ENCODE assay signal across 11 cellular contexts in the genomic region with DNA sequence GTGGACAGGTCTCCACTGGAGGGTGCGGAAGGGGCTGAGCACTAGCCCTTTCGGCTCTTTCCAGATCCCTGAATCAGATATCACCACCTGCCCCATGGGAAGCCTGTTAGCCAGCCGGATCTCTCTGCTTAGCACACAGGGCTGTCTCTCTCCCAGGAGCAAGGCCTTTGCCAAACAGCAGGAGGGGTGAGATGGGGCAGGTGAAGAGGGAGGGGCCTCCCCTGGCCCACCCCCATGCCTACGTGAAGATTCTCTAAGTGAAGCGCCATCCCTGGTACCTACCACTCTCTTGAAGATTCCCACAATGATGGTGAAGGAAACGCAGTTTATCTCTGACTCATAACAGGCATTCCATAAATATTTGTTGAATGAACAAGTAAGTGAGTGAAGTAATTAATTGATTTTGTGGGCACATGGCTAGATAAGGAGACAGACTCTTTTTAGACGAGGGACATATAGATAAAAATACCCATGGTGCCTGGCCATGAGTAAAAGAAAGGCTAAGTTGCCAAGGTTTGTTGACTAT. TPM values are rescaled to one million over a fixed set of nuclear protein-coding genes. Genes with fewer than 3 reads are reported as not detected.
DNase-seq lines count a peak whose midpoint lies in the region; ATAC-seq and TF ChIP-seq lines count a peak whose summit lies in the region.
"Had no signal": no experiment of that assay in that cellular context is flagged by ENCODE, and none has a peak within 500 bp of the region (broad histone marks: within the 10 kb centered on the region; RNA-seq: fewer than 3 reads in every experiment).

No MANE protein-coding gene starts in this region.

- no peak for ATAC-seq in sciatic nerve
- ATAC-seq in HG03108 (IDR thresholded peaks at IDR 0.05; ENCODE audit: unreplicated experiment) = no peak
- ATAC-seq in HG03571 (IDR thresholded peaks at IDR 0.05; ENCODE audit: unreplicated experiment) = no peak

- H2BK20ac ChIP-seq in H9 (ENCODE audit: low read depth, low read length, poor library complexity, severe bottlenecking) = no peak overlapping the region

- no peak overlapping the region for H2BK12ac ChIP-seq in H9 (ENCODE audit: insufficient read length, low read depth, low read length)

- peak overlapping the region; percentile 94 to 97 (median 96); a peak in 5 of 7 replicates for H3K27ac Mint-ChIP-seq in H9

- no peak for TF ChIP-seq CTCF in H9 (conservative IDR thresholded peaks at IDR 0.05)

- H3K4ac ChIP-seq in H9 (ENCODE audit: low read depth, low read length) = no peak overlapping the region

- peaks cover 16% of the 10 kb centered on the region; the same call in 1 of the 2 replicates for H3K4me1 ChIP-seq in H9 (ENCODE audit: insufficient read depth, low read length)

- H3K56ac ChIP-seq in H9 (ENCODE audit: insufficient read length, low read depth, low read length) = no peak overlapping the region

- H2BK15ac ChIP-seq in H9 (ENCODE audit: low read depth, low read length) = no peak overlapping the region

- H3K9me3 Mint-ChIP-seq in H9 = no peaks in the 10 kb centered on the region

- no peak overlapping the region for H3K9ac ChIP-seq in H9 (ENCODE audit: extremely low read depth, insufficient read length, low read length)

- no peak overlapping the region for H2BK120ac ChIP-seq in H9 (ENCODE audit: low read depth, low read length, poor library complexity, severe bottlenecking)

- H4K20me1 ChIP-seq in H9 (ENCODE audit: control insufficient read depth, insufficient read depth, insufficient read length) = no peaks in the 10 kb centered on the region

- H2AFZ ChIP-seq in H9 (ENCODE audit: low read length) = no peak overlapping the region

- H3K18ac ChIP-seq in H9 (ENCODE audit: insufficient read length, low read depth, low read length) = no peak overlapping the region

- no peaks in the 10 kb centered on the region for H3K36me3 Mint-ChIP-seq in H9 (ENCODE audit: insufficient read depth in 1 of 3, low read depth in 3 of 3)

- H3K23ac ChIP-seq in H9 (ENCODE audit: insufficient read length, low read depth, low read length) = no peak overlapping the region

- H3T11ph ChIP-seq in H9 (ENCODE audit: low read length) = no peak overlapping the region

- no peaks in the 10 kb centered on the region for H3K27me3 ChIP-seq in H9 (ENCODE audit: insufficient read depth, low read length)

- H3K23me2 ChIP-seq in H9 (ENCODE audit: insufficient read length, low read depth, low read length, poor library complexity, severe bottlenecking) = no peaks in the 10 kb centered on the region

- no CpG with 5 or more reads among the region's 7 CpGs for WGBS in H9 (ENCODE audit: extremely low coverage, insufficient read length, low lambda C conversion rate)

- no peaks in the 10 kb centered on the region for H3K9me3 ChIP-seq in H9 (ENCODE audit: control insufficient read depth, low read depth, low read length)

- no peak overlapping the region for H4K8ac ChIP-seq in H9 (replicated peaks; ENCODE audit: insufficient read length, low read depth, low read length)

- no peak overlapping the region for H2BK5ac ChIP-seq in H9 (ENCODE audit: insufficient read length, low read length)

- peak; percentile 56 for DNase-seq in H9
- DNase-seq in SW 1271 (lab: John Stamatoyannopoulos, UW) = peak; percentile 62 to 94
- DNase-seq in glomerular visceral epithelial cell (ENCODE audit: extremely low spot score) = peak; percentile 73
- peak; percentile 18 for DNase-seq in sciatic nerve (ENCODE audit: low spot score)
- DNase-seq in NCI-H146 (lab: John Stamatoyannopoulos, UW) = no peak
- DNase-seq in activated CD4-positive, CD25-positive, alpha-beta regulatory T cell (lab: John Stamatoyannopoulos, UW) = no peak
- DNase-seq: cortex of kidney, NCI-H526, nucleus accumbens had no signal

- no peak overlapping the region for H3K4me2 ChIP-seq in H9 (ENCODE audit: insufficient read depth, insufficient read length, low read length)

- no peaks in the 10 kb centered on the region for H3K79me1 ChIP-seq in H9 (ENCODE audit: insufficient read depth, low read depth, low read length, poor library complexity, severe bottlenecking)

- intact Hi-C loops in sciatic nerve (cut with DNase I) = loop anchor here (5.0 kb wide), 1 partner anchor 1786 kb away; no protein-coding TSS in a partner anchor

- no peak overlapping the region for H2AK5ac ChIP-seq in H9 (ENCODE audit: insufficient read length, low read length)

- H4K91ac ChIP-seq in H9 (ENCODE audit: insufficient read length, low read depth, low read length) = no peak overlapping the region

- H3K27ac ChIP-seq in H9 (ENCODE audit: insufficient read length, low read depth, low read length) = no peak overlapping the region

- H4K5ac ChIP-seq in H9 (ENCODE audit: insufficient read length, low read depth, low read length) = no peak overlapping the region

- peaks cover 10% of the 10 kb centered on the region for H3K27me3 Mint-ChIP-seq in H9 (ENCODE audit: low read depth)

- no peak overlapping the region for H3K14ac ChIP-seq in H9 (ENCODE audit: insufficient read depth, low read length)

- no peaks in the 10 kb centered on the region for H3K79me2 ChIP-seq in H9 (ENCODE audit: insufficient read depth, low read length)

- H3K4me1 Mint-ChIP-seq in H9 = peaks cover 50 to 56% of the 10 kb centered on the region in 2 experiments

- H3K4me3 Mint-ChIP-seq in H9 = no peak overlapping the region

RNA-seq across cellular contexts. Expression of gene HCN4, which starts 19.6 kb away (rescaled TPM):
- total RNA-seq in H9 (2021) (10.5 and 10.6 TPM in 2 replicates), sciatic nerve (not detected)

RNA-seq across cellular contexts. Expression of gene REC114, which starts 54.6 kb away (rescaled TPM):
- not detected in 2 replicates for total RNA-seq in H9 (2021)
- total RNA-seq in sciatic nerve = not detected

Comparison
In these comparisons a context has a peak if more than half of its experiments do, and no peak if none do; other contexts are left out.
1. DNase-seq: peak in H9 (single experiment), SW 1271 (2 of 2), glomerular visceral epithelial cell (single experiment) and sciatic nerve (single experiment); none in NCI-H146 (single experiment) and activated CD4-positive, CD25-positive, alpha-beta regulatory T cell (0 of 4).
2. RNA of gene HCN4, which starts 19.6 kb away (total RNA-seq): 10.5 to 10.6 TPM in H9; not detected in sciatic nerve (single experiment); every median in the first group is over 10 times any median in the second.